9 cellular contexts compared by ENCODE assay signal in the genomic region with DNA sequence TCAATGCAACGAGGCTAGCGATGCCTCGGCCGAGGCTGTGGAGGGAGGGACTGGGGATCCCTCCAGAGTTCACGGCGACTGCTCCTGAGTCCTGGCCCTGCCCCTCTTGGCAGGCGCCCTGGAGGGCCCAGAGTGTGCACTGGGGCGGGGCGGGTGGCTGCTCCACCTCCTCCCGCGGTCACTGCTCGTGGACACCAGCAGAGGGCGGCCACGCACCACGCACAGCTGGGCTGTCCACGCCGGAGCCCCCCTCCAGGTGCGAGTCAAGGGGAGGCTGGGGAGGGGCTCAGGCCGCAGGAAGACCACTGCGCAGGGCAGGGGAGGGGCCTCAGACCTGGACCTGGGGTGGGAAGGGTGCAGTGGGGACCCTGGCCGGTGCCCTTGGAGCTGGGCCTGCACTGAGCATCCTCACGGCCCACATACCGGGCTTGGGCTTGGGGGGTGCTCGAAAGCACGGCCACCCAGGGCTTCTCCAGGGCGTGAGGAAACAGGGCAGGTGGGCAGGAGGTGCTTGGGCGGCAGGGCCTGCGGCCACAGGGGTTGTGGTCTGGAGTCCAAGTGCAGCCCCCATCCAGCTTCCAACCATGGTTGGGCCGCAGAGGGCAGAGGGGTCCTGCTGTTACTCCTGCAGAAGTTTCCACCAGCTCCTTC. TPM values are rescaled to one million over a fixed set of nuclear protein-coding genes. Genes with fewer than 3 reads are reported as not detected.
A peak's percentile ranks its signal among the peaks of the same experiment; 100 is the strongest.
DNase-seq lines count a peak whose midpoint lies in the region; ATAC-seq, FAIRE-seq and TF ChIP-seq lines count a peak whose summit lies in the region.
"Had no signal": no experiment of that assay in that cellular context is flagged by ENCODE, and none has a peak within 500 bp of the region (broad histone marks: within the 10 kb centered on the region; RNA-seq: fewer than 3 reads in every experiment).

No MANE protein-coding gene starts in this region.

- H3K4me3 Mint-ChIP-seq in natural killer cell treated with Interleukin-12 subunit alpha and Interleukin-12 subunit beta and Interleukin-15 and Interleukin-18, amount 100 ng/mL, for 72 hours = no peak overlapping the region

- DNase-seq in NCI-H146 (lab: John Stamatoyannopoulos, UW) (peak; percentile 6), NCI-H146 treated with DMSO at 0.1 percent for 48 hours (lab: John Stamatoyannopoulos, UW; ENCODE audit: unreplicated experiment) (no peak), Panc1 (ENCODE audit: low read depth, low spot score) (no peak), ascending aorta (ENCODE audit: low spot score in 2 of 2) (no peak), urothelium cell line (ENCODE audit: low spot score) (peak; percentile 20)
- DNase-seq in natural killer cell treated with Interleukin-12 subunit alpha and Interleukin-12 subunit beta and Interleukin-15 and Interleukin-18, amount 100 ng/mL, for 72 hours (ENCODE audit: low spot score) = no peak

- in situ Hi-C loops in Panc1 (cut with HindIII; ENCODE audit: low pct_unique_long_range_greater_than_20kb, low sequenced_read_pairs) = no loop called here

- peaks cover 5% of the 10 kb centered on the region; the same call in 1 of the 2 replicates for H3K27me3 ChIP-seq in Panc1 (ENCODE audit: control insufficient read depth, insufficient read depth, low read length)
- no peaks in the 10 kb centered on the region for H3K27me3 ChIP-seq in ascending aorta
- H3K27me3 ChIP-seq: SJSA1 had no signal

- H3K9me3 ChIP-seq in Panc1 (ENCODE audit: control insufficient read depth, insufficient read depth, low read depth, low read length) (no peaks in the 10 kb centered on the region), ascending aorta (no peaks in the 10 kb centered on the region)

- TF ChIP-seq CTCF in Panc1 (IDR thresholded peaks at IDR 0.05) = peak; percentile 92
- TF ChIP-seq CTCF in ascending aorta (IDR thresholded peaks at IDR 0.05) = peak; percentile 58 to 91 (median 80)

- CTCF ChIA-PET in Panc1 (lab: Charles Lee) = interaction anchor here (0.6 to 1.6 kb wide), 2 partner anchors 100 to 613 kb away, joined by 4 to 7 read pairs; no protein-coding TSS in a partner anchor

- ATAC-seq in Panc1 (peak; percentile 90), HG02642 (IDR thresholded peaks at IDR 0.05; ENCODE audit: poor library complexity, unreplicated experiment) (no peak), HG03520 (IDR thresholded peaks at IDR 0.05; ENCODE audit: unreplicated experiment) (no peak)
- ATAC-seq in natural killer cell treated with Interleukin-12 subunit alpha and Interleukin-12 subunit beta and Interleukin-15 and Interleukin-18, amount 100 ng/mL, for 72 hours = peak; percentile 43 to 65

- no peak overlapping the region for H3K27ac ChIP-seq in Panc1 (ENCODE audit: low read length)
- no peak overlapping the region for H3K27ac ChIP-seq in ascending aorta
- H3K27ac ChIP-seq: SJSA1 had no signal

- no peaks in the 10 kb centered on the region; the same call in 1 of the 2 replicates for H3K4me1 ChIP-seq in Panc1 (ENCODE audit: control insufficient read depth, insufficient read depth, low read length)
- H3K4me1 ChIP-seq in ascending aorta = peaks cover 0 to 5% of the 10 kb centered on the region in 2 donors
- H3K4me1 ChIP-seq: SJSA1 had no signal

- no peak overlapping the region for H3K4me3 ChIP-seq in Panc1 (ENCODE audit: low read depth in 2 of 2, low read length in 2 of 2)
- no peak overlapping the region for H3K4me3 ChIP-seq in ascending aorta
- H3K4me3 ChIP-seq: SJSA1 had no signal

- H3K36me3 Mint-ChIP-seq in natural killer cell treated with Interleukin-12 subunit alpha and Interleukin-12 subunit beta and Interleukin-15 and Interleukin-18, amount 100 ng/mL, for 72 hours = no peaks in the 10 kb centered on the region

- H3K36me3 ChIP-seq in Panc1 (ENCODE audit: control insufficient read depth, insufficient read depth, low read length) (no peaks in the 10 kb centered on the region), ascending aorta (no peaks in the 10 kb centered on the region)
- H3K36me3 ChIP-seq: SJSA1 had no signal

- H3K4me1 Mint-ChIP-seq in natural killer cell treated with Interleukin-12 subunit alpha and Interleukin-12 subunit beta and Interleukin-15 and Interleukin-18, amount 100 ng/mL, for 72 hours (ENCODE audit: low read depth in 2 of 2) = no peaks in the 10 kb centered on the region

- BruUV-seq in Panc1 (replicated peaks; lab: Mats Ljungman, UMichigan) = no TSS peak

- H3K27me3 Mint-ChIP-seq in natural killer cell treated with Interleukin-12 subunit alpha and Interleukin-12 subunit beta and Interleukin-15 and Interleukin-18, amount 100 ng/mL, for 72 hours = peaks cover 9 to 13% of the 10 kb centered on the region in 2 donors

- intact Hi-C loops in Panc1 (cut with micrococcal nuclease; ENCODE audit: unreplicated experiment) = loop anchor here (10.0 kb wide), 1 partner anchor 103 kb away; no protein-coding TSS in a partner anchor
- intact Hi-C loops in ascending aorta (cut with DNase I) = loop anchor here (5.0 kb wide), 2 partner anchors 500 to 605 kb away; no protein-coding TSS in a partner anchor

- no peak overlapping the region for H3K27ac Mint-ChIP-seq in natural killer cell treated with Interleukin-12 subunit alpha and Interleukin-12 subunit beta and Interleukin-15 and Interleukin-18, amount 100 ng/mL, for 72 hours

- POLR2A ChIA-PET in Panc1 (lab: Charles Lee) = no interaction called here

- H3K9me3 Mint-ChIP-seq in natural killer cell treated with Interleukin-12 subunit alpha and Interleukin-12 subunit beta and Interleukin-15 and Interleukin-18, amount 100 ng/mL, for 72 hours = no peaks in the 10 kb centered on the region

- no peak for FAIRE-seq in urothelium cell line (lab: Jason Lieb, UNC)

RNA-seq across cellular contexts. Expression of gene TTC34, which starts 20.6 kb away (rescaled TPM):
- total RNA-seq in Panc1 (2021; ENCODE audit: unreplicated experiment) = 1.5 TPM
- 0.12 TPM for polyA plus RNA-seq in Panc1 (2012; ENCODE audit: insufficient read length)
- total RNA-seq in ascending aorta = 0.75 TPM
- under 1 TPM; 0.40 to 0.56 TPM for total RNA-seq in natural killer cell treated with Interleukin-12 subunit alpha and Interleukin-12 subunit beta and Interleukin-15 and Interleukin-18, amount 100 ng/mL, for 72 hours

Comparison
In these comparisons a context has a peak if more than half of its experiments do, and no peak if none do; other contexts are left out.
1. DNase-seq: peak in NCI-H146 (single experiment) and urothelium cell line (single experiment); none in NCI-H146 treated with DMSO at 0.1 percent for 48 hours (single experiment), Panc1 (single experiment), ascending aorta (0 of 2) and natural killer cell treated with Interleukin-12 subunit alpha and Interleukin-12 subunit beta and Interleukin-15 and Interleukin-18, amount 100 ng/mL, for 72 hours (single experiment).
2. ATAC-seq: peak in Panc1 (single experiment) and natural killer cell treated with Interleukin-12 subunit alpha and Interleukin-12 subunit beta and Interleukin-15 and Interleukin-18, amount 100 ng/mL, for 72 hours (2 of 2); none in HG02642 (single experiment) and HG03520 (single experiment).